In the genomic region with DNA sequence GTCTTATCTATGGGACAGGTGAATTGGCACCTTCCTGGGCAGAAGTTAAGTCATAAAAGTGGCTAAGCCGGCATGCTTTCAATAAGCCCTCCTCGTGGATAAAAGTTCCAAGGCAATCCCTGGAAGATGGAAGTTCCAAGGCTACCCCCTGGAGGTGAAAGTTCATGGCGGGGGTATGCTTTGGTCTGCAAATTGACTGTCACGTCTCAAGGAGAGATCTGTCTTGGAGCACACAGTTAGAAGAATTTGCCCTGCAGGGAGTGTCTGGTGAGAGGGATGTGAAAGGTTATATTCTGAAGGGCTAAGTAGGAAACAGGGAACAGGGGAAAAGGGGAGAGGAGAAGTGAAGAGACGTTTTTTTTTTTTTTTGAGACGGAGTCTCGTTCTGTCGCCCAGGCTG, we compare ENCODE assay signal across 2 cellular contexts.
TF ChIP-seq lines count a peak whose summit lies in the region.

No MANE protein-coding gene starts in this region.

TF ChIP-seq in GM23338, 12 proteins besides CTCF, POLR2A, EP300 and RAD21:
- TF ChIP-seq ZNF114 (CRISPR knock-in tag; IDR thresholded peaks at IDR 0.05) (no peak), NANOG (IDR thresholded peaks at IDR 0.05; ENCODE audit: borderline replicate concordance) (no peak), EZH2 (IDR thresholded peaks at IDR 0.05; ENCODE audit: low read depth, unreplicated experiment) (no peak), CREB1 (CRISPR knock-in tag; IDR thresholded peaks at IDR 0.05; ENCODE audit: low read depth) (no peak), ZNF331 (CRISPR knock-in tag; IDR thresholded peaks at IDR 0.05; ENCODE audit: low read depth) (no peak), STAT1 (IDR thresholded peaks at IDR 0.05; ENCODE audit: unreplicated experiment) (no peak), POLR2AphosphoS5 (IDR thresholded peaks at IDR 0.05; ENCODE audit: low read depth) (no peak), JUNB (IDR thresholded peaks at IDR 0.05; ENCODE audit: unreplicated experiment) (no peak)
- TF ChIP-seq, protein P1, sequence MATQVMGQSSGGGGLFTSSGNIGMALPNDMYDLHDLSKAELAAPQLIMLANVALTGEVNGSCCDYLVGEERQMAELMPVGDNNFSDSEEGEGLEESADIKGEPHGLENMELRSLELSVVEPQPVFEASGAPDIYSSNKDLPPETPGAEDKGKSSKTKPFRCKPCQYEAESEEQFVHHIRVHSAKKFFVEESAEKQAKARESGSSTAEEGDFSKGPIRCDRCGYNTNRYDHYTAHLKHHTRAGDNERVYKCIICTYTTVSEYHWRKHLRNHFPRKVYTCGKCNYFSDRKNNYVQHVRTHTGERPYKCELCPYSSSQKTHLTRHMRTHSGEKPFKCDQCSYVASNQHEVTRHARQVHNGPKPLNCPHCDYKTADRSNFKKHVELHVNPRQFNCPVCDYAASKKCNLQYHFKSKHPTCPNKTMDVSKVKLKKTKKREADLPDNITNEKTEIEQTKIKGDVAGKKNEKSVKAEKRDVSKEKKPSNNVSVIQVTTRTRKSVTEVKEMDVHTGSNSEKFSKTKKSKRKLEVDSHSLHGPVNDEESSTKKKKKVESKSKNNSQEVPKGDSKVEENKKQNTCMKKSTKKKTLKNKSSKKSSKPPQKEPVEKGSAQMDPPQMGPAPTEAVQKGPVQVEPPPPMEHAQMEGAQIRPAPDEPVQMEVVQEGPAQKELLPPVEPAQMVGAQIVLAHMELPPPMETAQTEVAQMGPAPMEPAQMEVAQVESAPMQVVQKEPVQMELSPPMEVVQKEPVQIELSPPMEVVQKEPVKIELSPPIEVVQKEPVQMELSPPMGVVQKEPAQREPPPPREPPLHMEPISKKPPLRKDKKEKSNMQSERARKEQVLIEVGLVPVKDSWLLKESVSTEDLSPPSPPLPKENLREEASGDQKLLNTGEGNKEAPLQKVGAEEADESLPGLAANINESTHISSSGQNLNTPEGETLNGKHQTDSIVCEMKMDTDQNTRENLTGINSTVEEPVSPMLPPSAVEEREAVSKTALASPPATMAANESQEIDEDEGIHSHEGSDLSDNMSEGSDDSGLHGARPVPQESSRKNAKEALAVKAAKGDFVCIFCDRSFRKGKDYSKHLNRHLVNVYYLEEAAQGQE (IDR thresholded peaks at IDR 0.05; ENCODE audit: unreplicated experiment), result no peak
- TF ChIP-seq, protein P2, sequence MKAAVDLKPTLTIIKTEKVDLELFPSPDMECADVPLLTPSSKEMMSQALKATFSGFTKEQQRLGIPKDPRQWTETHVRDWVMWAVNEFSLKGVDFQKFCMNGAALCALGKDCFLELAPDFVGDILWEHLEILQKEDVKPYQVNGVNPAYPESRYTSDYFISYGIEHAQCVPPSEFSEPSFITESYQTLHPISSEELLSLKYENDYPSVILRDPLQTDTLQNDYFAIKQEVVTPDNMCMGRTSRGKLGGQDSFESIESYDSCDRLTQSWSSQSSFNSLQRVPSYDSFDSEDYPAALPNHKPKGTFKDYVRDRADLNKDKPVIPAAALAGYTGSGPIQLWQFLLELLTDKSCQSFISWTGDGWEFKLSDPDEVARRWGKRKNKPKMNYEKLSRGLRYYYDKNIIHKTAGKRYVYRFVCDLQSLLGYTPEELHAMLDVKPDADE (IDR thresholded peaks at IDR 0.05), result no peak

TF ChIP-seq in WTC11, 78 proteins besides CTCF, POLR2A, EP300 and RAD21:
- TF ChIP-seq, protein P3, sequence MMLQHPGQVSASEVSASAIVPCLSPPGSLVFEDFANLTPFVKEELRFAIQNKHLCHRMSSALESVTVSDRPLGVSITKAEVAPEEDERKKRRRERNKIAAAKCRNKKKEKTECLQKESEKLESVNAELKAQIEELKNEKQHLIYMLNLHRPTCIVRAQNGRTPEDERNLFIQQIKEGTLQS (CRISPR knock-in tag; conservative IDR thresholded peaks at IDR 0.05), result no peak
- no peak for TF ChIP-seq FOXP1 (CRISPR knock-in tag; IDR thresholded peaks at IDR 0.05; ENCODE audit: borderline replicate concordance)
- TF ChIP-seq, protein P4, sequence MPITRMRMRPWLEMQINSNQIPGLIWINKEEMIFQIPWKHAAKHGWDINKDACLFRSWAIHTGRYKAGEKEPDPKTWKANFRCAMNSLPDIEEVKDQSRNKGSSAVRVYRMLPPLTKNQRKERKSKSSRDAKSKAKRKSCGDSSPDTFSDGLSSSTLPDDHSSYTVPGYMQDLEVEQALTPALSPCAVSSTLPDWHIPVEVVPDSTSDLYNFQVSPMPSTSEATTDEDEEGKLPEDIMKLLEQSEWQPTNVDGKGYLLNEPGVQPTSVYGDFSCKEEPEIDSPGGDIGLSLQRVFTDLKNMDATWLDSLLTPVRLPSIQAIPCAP (CRISPR knock-in tag; IDR thresholded peaks at IDR 0.05), result no peak
- TF ChIP-seq, protein P5, sequence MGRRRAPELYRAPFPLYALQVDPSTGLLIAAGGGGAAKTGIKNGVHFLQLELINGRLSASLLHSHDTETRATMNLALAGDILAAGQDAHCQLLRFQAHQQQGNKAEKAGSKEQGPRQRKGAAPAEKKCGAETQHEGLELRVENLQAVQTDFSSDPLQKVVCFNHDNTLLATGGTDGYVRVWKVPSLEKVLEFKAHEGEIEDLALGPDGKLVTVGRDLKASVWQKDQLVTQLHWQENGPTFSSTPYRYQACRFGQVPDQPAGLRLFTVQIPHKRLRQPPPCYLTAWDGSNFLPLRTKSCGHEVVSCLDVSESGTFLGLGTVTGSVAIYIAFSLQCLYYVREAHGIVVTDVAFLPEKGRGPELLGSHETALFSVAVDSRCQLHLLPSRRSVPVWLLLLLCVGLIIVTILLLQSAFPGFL (CRISPR knock-in tag; IDR thresholded peaks at IDR 0.05; ENCODE audit: borderline replicate concordance), result no peak
- TF ChIP-seq, protein P6, sequence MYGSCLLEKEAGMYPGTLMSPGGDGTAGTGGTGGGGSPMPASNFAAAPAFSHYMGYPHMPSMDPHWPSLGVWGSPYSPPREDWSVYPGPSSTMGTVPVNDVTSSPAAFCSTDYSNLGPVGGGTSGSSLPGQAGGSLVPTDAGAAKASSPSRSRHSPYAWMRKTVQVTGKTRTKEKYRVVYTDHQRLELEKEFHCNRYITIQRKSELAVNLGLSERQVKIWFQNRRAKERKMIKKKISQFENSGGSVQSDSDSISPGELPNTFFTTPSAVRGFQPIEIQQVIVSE (CRISPR knock-in tag; IDR thresholded peaks at IDR 0.05; ENCODE audit: borderline replicate concordance), result no peak
TF ChIP-seq in WTC11: peak in this region for 0.
